Comparison of ENCODE assay signal across 1 cellular context in genomic region chr4:55444822-55445221, GRCh38.
TF ChIP-seq lines count a peak whose summit lies in the region.

No MANE protein-coding gene starts in this region.

TF ChIP-seq in K562, 482 proteins besides CTCF, POLR2A, EP300 and RAD21 (continued from another document):
- TF ChIP-seq GTF3C2 (IDR thresholded peaks at IDR 0.05; ENCODE audit: borderline replicate concordance, extremely low read depth, insufficient read length) (no peak), GMEB1 (CRISPR knock-in tag; IDR thresholded peaks at IDR 0.05) (no peak)
